In the genomic region with DNA sequence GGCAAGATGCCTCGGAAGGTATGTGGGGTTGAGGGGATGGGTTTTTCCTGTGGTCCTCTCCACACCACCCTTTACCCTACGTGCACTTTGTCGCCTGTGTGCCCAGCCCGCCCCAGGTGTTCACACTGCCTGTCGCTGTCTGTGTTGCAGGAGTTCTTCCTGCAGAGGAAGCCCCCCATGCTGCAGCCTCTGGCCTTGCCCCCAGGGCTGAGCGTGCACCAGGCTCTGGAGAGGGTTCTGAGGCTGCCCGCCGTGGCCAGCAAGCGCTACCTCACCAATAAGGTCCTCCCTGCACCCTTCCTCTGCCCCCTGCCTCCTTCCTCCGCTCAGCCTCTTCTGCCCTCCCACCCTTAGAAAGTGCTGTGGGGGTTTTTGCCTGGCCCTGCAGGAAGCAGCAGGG, we compare ENCODE assay signal across 23 cellular contexts. TPM values are rescaled to one million over a fixed set of nuclear protein-coding genes. Genes with fewer than 3 reads are reported as not detected.
DNase-seq lines count a peak whose midpoint lies in the region; ATAC-seq, FAIRE-seq and TF ChIP-seq lines count a peak whose summit lies in the region.
"Had no signal": no experiment of that assay in that cellular context is flagged by ENCODE, and none has a peak within 500 bp of the region (broad histone marks: within the 10 kb centered on the region; RNA-seq: fewer than 3 reads in every experiment).

No MANE protein-coding gene starts in this region.

- peak overlapping the region in 7 of 11 experiments; percentile 23 to 69 (median 54); a peak in 11 of 22 replicates for H3K27ac ChIP-seq in BLaER1 treated with 17β-estradiol and CSF1 and Interleukin-3, amounts not matched to agents 10 nM and 100 nM
- no peak overlapping the region for H3K27ac ChIP-seq in kidney (ENCODE audit: low read depth in 2 of 2, low read length in 2 of 2)
- no peak overlapping the region for H3K27ac ChIP-seq in CD8-positive, alpha-beta memory T cell (ENCODE audit: low read depth, low read length)

- TF ChIP-seq CTCF in kidney (IDR thresholded peaks at IDR 0.05; ENCODE audit: borderline replicate concordance, extremely low read depth, insufficient read depth) (no peak), omental fat pad (IDR thresholded peaks at IDR 0.05) (no peak)

- no peaks in the 10 kb centered on the region for H3K27me3 ChIP-seq in BLaER1 treated with 17β-estradiol and CSF1 and Interleukin-3, amounts not matched to agents 10 nM and 100 nM
- H3K27me3 ChIP-seq in CD8-positive, alpha-beta memory T cell (ENCODE audit: insufficient read depth, low read length, poor library complexity, severe bottlenecking): no peaks in the 10 kb centered on the region
- H3K27me3 ChIP-seq: BE2C had no signal

- H3K4me1 ChIP-seq in BLaER1 treated with 17β-estradiol and CSF1 and Interleukin-3, amounts not matched to agents 10 nM and 100 nM: peaks cover 0 to 23% (median 17%) of the 10 kb centered on the region in 10 experiments; a peak in 16 of 20 replicates
- H3K4me1 ChIP-seq in kidney (ENCODE audit: control insufficient read depth in 1 of 2, insufficient read depth in 1 of 2, low read depth in 1 of 2, low read length in 2 of 2): no peaks in the 10 kb centered on the region
- H3K4me1 ChIP-seq in CD8-positive, alpha-beta memory T cell (ENCODE audit: insufficient read depth, low read length): no peaks in the 10 kb centered on the region
- H3K4me1 ChIP-seq: BE2C, Caco-2 had no signal

- H3K27ac Mint-ChIP-seq in CD8-positive, alpha-beta memory T cell: no peak overlapping the region
- H3K27ac Mint-ChIP-seq: CD4-positive, CD25-positive, alpha-beta regulatory T cell had no signal

- peaks cover 0 to 22% (median 4%) of the 10 kb centered on the region in 11 experiments; a peak in 5 of 22 replicates for H4K20me1 ChIP-seq in BLaER1 treated with 17β-estradiol and CSF1 and Interleukin-3, amounts not matched to agents 10 nM and 100 nM

- H3K4me1 Mint-ChIP-seq in CD8-positive, alpha-beta memory T cell: no peaks in the 10 kb centered on the region
- H3K4me1 Mint-ChIP-seq: CD14-positive monocyte; CD4-positive, alpha-beta memory T cell; CD4-positive, CD25-positive, alpha-beta regulatory T cell had no signal

- H3K36me3 Mint-ChIP-seq in CD8-positive, alpha-beta memory T cell: peaks cover 0 to 66% (median 2%) of the 10 kb centered on the region in 3 donors

- peak; percentile 49 for DNase-seq in kidney
- DNase-seq in omental fat pad (ENCODE audit: low spot score): no peak
- no peak for DNase-seq in CD8-positive, alpha-beta memory T cell
- DNase-seq in hepatic stellate cell (ENCODE audit: low spot score): no peak
- DNase-seq: 8988T; ACHN; BE2C; C1 segment of cervical spinal cord; Caco-2; Calu3; CD4-positive, alpha-beta memory T cell; CD4-positive, CD25-positive, alpha-beta regulatory T cell; DMS79 treated with DMSO at 0.1 percent for 48 hours; GF-D8 had no signal

- no peak for FAIRE-seq in kidney (lab: Jason Lieb, UNC)
- FAIRE-seq: A204.1, D721Med, G401.6, GM12891, GM19239 had no signal

- no peaks in the 10 kb centered on the region for H3K27me3 Mint-ChIP-seq in CD8-positive, alpha-beta memory T cell
- H3K27me3 Mint-ChIP-seq: CD4-positive, alpha-beta memory T cell; CD4-positive, CD25-positive, alpha-beta regulatory T cell had no signal

- peaks cover 86 to 98% (median 96%) of the 10 kb centered on the region in 11 experiments for H3K36me3 ChIP-seq in BLaER1 treated with 17β-estradiol and CSF1 and Interleukin-3, amounts not matched to agents 10 nM and 100 nM
- H3K36me3 ChIP-seq in kidney (ENCODE audit: control insufficient read depth in 1 of 2, insufficient read depth in 2 of 2, low read length in 2 of 2): peaks cover 17% of the 10 kb centered on the region in 2 donors
- peaks cover 6% of the 10 kb centered on the region for H3K36me3 ChIP-seq in CD8-positive, alpha-beta memory T cell (ENCODE audit: insufficient read depth, low read length)

- H3K9me3 Mint-ChIP-seq in CD8-positive, alpha-beta memory T cell: no peaks in the 10 kb centered on the region
- H3K9me3 Mint-ChIP-seq: CD14-positive monocyte; CD4-positive, alpha-beta memory T cell; CD4-positive, CD25-positive, alpha-beta regulatory T cell had no signal

- POLR2A ChIA-PET in CD8-positive, alpha-beta memory T cell (lab: Charles Lee): no interaction called here

- H3K4me3 Mint-ChIP-seq in CD8-positive, alpha-beta memory T cell: no peak overlapping the region
- H3K4me3 Mint-ChIP-seq: CD14-positive monocyte; CD4-positive, alpha-beta memory T cell; CD4-positive, CD25-positive, alpha-beta regulatory T cell had no signal

- no peak for ATAC-seq in omental fat pad (ENCODE audit: low FRiP score)

- CTCF ChIA-PET in CD8-positive, alpha-beta memory T cell (lab: Charles Lee): no interaction called here

- H3K9me3 ChIP-seq in BLaER1 treated with 17β-estradiol and CSF1 and Interleukin-3, amounts not matched to agents 10 nM and 100 nM (replicated peaks in 1 of 11): no peaks in the 10 kb centered on the region
- H3K9me3 ChIP-seq in kidney (ENCODE audit: control insufficient read depth in 1 of 2, low read length in 2 of 2): no peaks in the 10 kb centered on the region
- no peaks in the 10 kb centered on the region for H3K9me3 ChIP-seq in CD8-positive, alpha-beta memory T cell (ENCODE audit: low read length)
- H3K9me3 ChIP-seq: BE2C, Caco-2 had no signal

- no peak overlapping the region for H3K4me3 ChIP-seq in BLaER1 treated with 17β-estradiol and CSF1 and Interleukin-3, amounts not matched to agents 10 nM and 100 nM
- no peak overlapping the region for H3K4me3 ChIP-seq in kidney (ENCODE audit: low read length in 2 of 2)
- no peak overlapping the region for H3K4me3 ChIP-seq in CD8-positive, alpha-beta memory T cell (ENCODE audit: low read length)

- peak overlapping the region in 7 of 11 experiments; percentile 30 to 64 (median 39); a peak in 8 of 22 replicates for H3K9ac ChIP-seq in BLaER1 treated with 17β-estradiol and CSF1 and Interleukin-3, amounts not matched to agents 10 nM and 100 nM
- no peak overlapping the region for H3K9ac ChIP-seq in kidney (ENCODE audit: low read length in 2 of 2)

- peak overlapping the region in 9 of 11 experiments; percentile 31 to 83 (median 75); a peak in 17 of 22 replicates for H3K4me2 ChIP-seq in BLaER1 treated with 17β-estradiol and CSF1 and Interleukin-3, amounts not matched to agents 10 nM and 100 nM

- intact Hi-C loops in kidney (cut with DNase I): no loop called here

RNA-seq across cellular contexts. Expression of gene PFAS, which starts 15.2 kb away (rescaled TPM):
- total RNA-seq in kidney (49.5 TPM), omental fat pad (10 to 100 TPM; 12.9 to 27.7 (median 19.8) TPM)
- polyA plus RNA-seq in kidney (ENCODE audit: insufficient read depth, low read depth, low replicate concordance): 7.6 TPM
- 100 to 1,000 TPM; 167 to 168 TPM for total RNA-seq in CD8-positive, alpha-beta memory T cell
- polyA plus RNA-seq in CD8-positive, alpha-beta memory T cell: 17.7 TPM

RNA-seq across cellular contexts. Expression of gene CTC1, which starts 16.5 kb away (rescaled TPM):
- total RNA-seq in kidney: 57.2 TPM
- polyA plus RNA-seq in kidney (ENCODE audit: insufficient read depth, low read depth, low replicate concordance): 12.2 TPM
- 10 to 100 TPM; 13.0 to 31.7 (median 18.9) TPM for total RNA-seq in omental fat pad
- 10 to 100 TPM; 69.2 to 70.2 TPM for total RNA-seq in CD8-positive, alpha-beta memory T cell
- 36.8 TPM for polyA plus RNA-seq in CD8-positive, alpha-beta memory T cell

RNA-seq across cellular contexts. Expression of gene RANGRF, which starts 24.1 kb away (rescaled TPM):
- 20.1 TPM for total RNA-seq in kidney
- 91.8 TPM for polyA plus RNA-seq in kidney (ENCODE audit: insufficient read depth, low read depth, low replicate concordance)
- 10 to 100 TPM; 16.7 to 31.4 (median 23.0) TPM for total RNA-seq in omental fat pad
- total RNA-seq in CD8-positive, alpha-beta memory T cell: 10 to 100 TPM; 66.2 to 71.1 TPM
- polyA plus RNA-seq in CD8-positive, alpha-beta memory T cell: 81.7 TPM

RNA-seq across cellular contexts. Expression of gene SLC25A35, which starts 30.9 kb away (rescaled TPM):
- total RNA-seq in kidney: 11.1 TPM
- polyA plus RNA-seq in kidney (ENCODE audit: insufficient read depth, low read depth, low replicate concordance): 17.2 TPM
- 1 to 10 TPM; 1.0 to 4.0 (median 3.1) TPM for total RNA-seq in omental fat pad
- 1 to 10 TPM; 2.8 to 3.7 TPM for total RNA-seq in CD8-positive, alpha-beta memory T cell
- 1.7 TPM for polyA plus RNA-seq in CD8-positive, alpha-beta memory T cell

RNA-seq across cellular contexts. Expression of gene ARHGEF15, which starts 45.7 kb away (rescaled TPM):
- total RNA-seq in kidney (27.8 TPM), omental fat pad (100 to 1,000 TPM in 1 of 4 donors, 10 to 100 TPM in 2, 1 to 10 TPM in 1; 8.6 to 132 (median 60.4) TPM)
- 14.0 TPM for polyA plus RNA-seq in kidney (ENCODE audit: insufficient read depth, low read depth, low replicate concordance)
- not detected for total RNA-seq in CD8-positive, alpha-beta memory T cell
- polyA plus RNA-seq in CD8-positive, alpha-beta memory T cell: not detected
- total RNA-seq: A673; Caco-2; Calu3; CD4-positive, alpha-beta memory T cell; CD4-positive, CD25-positive, alpha-beta regulatory T cell had no signal
- polyA plus RNA-seq: AG04450; CD14-positive monocyte; CD4-positive, alpha-beta memory T cell; CD4-positive, CD25-positive, alpha-beta regulatory T cell had no signal

Comparison
In these comparisons a context has a peak if more than half of its experiments do, and no peak if none do; other contexts are left out.
1. H3K27ac ChIP-seq: peak in BLaER1 treated with 17β-estradiol and CSF1 and Interleukin-3, amounts not matched to agents 10 nM and 100 nM (7 of 11); none in kidney (0 of 2) and CD8-positive, alpha-beta memory T cell (single experiment).
2. H3K9ac ChIP-seq: peak in BLaER1 treated with 17β-estradiol and CSF1 and Interleukin-3, amounts not matched to agents 10 nM and 100 nM (7 of 11); none in kidney (0 of 2).